In genomic region chr9:37966443-37967271, GRCh38 we compare ENCODE assay signal across 1 cellular context.
TF ChIP-seq lines count a peak whose summit lies in the region.

No MANE protein-coding gene starts in this region.

TF ChIP-seq in HepG2, 621 proteins besides CTCF, POLR2A, EP300 and RAD21 (continued from another document and continues in another):
- TF ChIP-seq ZNF296 (CRISPR knock-in tag; conservative IDR thresholded peaks at IDR 0.05) (no peak), ZNF784 (CRISPR knock-in tag; IDR thresholded peaks at IDR 0.05; ENCODE audit: borderline replicate concordance) (no peak), TEAD3 (CRISPR knock-in tag; optimal IDR thresholded peaks at IDR 0.05; ENCODE audit: borderline replicate concordance) (no peak), FOXO4 (CRISPR knock-in tag; conservative IDR thresholded peaks at IDR 0.05) (no peak), MAF1 (CRISPR knock-in tag; IDR thresholded peaks at IDR 0.05; ENCODE audit: borderline replicate concordance) (no peak), ZHX1 (CRISPR knock-in tag; IDR thresholded peaks at IDR 0.05; ENCODE audit: low read depth) (no peak), ZNF343 (CRISPR knock-in tag; IDR thresholded peaks at IDR 0.05) (no peak), HNRNPL (IDR thresholded peaks at IDR 0.05; ENCODE audit: low read depth, low read length) (no peak), ZGPAT (CRISPR knock-in tag; IDR thresholded peaks at IDR 0.05) (0 out of 2 replicates have a peak, but pooled peaks have one; percentile 25), ZNF766 (CRISPR knock-in tag; IDR thresholded peaks at IDR 0.05; ENCODE audit: borderline replicate concordance) (no peak), XRCC5 (optimal IDR thresholded peaks at IDR 0.05; ENCODE audit: low read length) (peak; percentile 56), ZNF773 (CRISPR knock-in tag; IDR thresholded peaks at IDR 0.05; ENCODE audit: borderline replicate concordance) (no peak), ZNF639 (CRISPR knock-in tag; conservative IDR thresholded peaks at IDR 0.05) (no peak), ZNF839 (CRISPR knock-in tag; IDR thresholded peaks at IDR 0.05; ENCODE audit: borderline replicate concordance) (no peak), POLR2AphosphoS5 (IDR thresholded peaks at IDR 0.05; ENCODE audit: low read depth, low read length) (no peak), STAG1 (CRISPR knock-in tag; IDR thresholded peaks at IDR 0.05) (no peak), ZBTB4 (CRISPR knock-in tag; IDR thresholded peaks at IDR 0.05; ENCODE audit: borderline replicate concordance) (no peak), BCLAF1 (IDR thresholded peaks at IDR 0.05) (no peak), ETS1 (CRISPR knock-in tag; IDR thresholded peaks at IDR 0.05) (no peak), ZNF143 (CRISPR knock-in tag; IDR thresholded peaks at IDR 0.05) (peak; percentile 71), MED1 (CRISPR knock-in tag; IDR thresholded peaks at IDR 0.05) (peak; percentile 12; the same call in 1 of the 2 replicates), DMAP1 (CRISPR knock-in tag; IDR thresholded peaks at IDR 0.05) (no peak; the same call in 1 of the 2 replicates), DBP (CRISPR knock-in tag; IDR thresholded peaks at IDR 0.05; ENCODE audit: not compliant biosample characterization) (no peak), NRL (CRISPR knock-in tag; IDR thresholded peaks at IDR 0.05; ENCODE audit: borderline replicate concordance) (peak; percentile 31; the same call in 1 of the 2 replicates), UBTF (CRISPR knock-in tag; IDR thresholded peaks at IDR 0.05) (no peak), ZNF841 (CRISPR knock-in tag; IDR thresholded peaks at IDR 0.05; ENCODE audit: borderline replicate concordance) (no peak), SIX1 (CRISPR knock-in tag; IDR thresholded peaks at IDR 0.05; ENCODE audit: borderline replicate concordance) (no peak), EEA1 (CRISPR knock-in tag; IDR thresholded peaks at IDR 0.05; ENCODE audit: borderline replicate concordance) (no peak), PRPF4 (IDR thresholded peaks at IDR 0.05; ENCODE audit: low read depth, low read length, poor library complexity, severe bottlenecking) (no peak), RFXAP (CRISPR knock-in tag; IDR thresholded peaks at IDR 0.05; ENCODE audit: borderline replicate concordance) (no peak), MXI1 (IDR thresholded peaks at IDR 0.05; ENCODE audit: borderline replicate concordance, low read depth, low read length) (peak; percentile 55; the same call in 1 of the 3 replicates), ZNF878 (CRISPR knock-in tag; IDR thresholded peaks at IDR 0.05) (no peak), KMT2B (CRISPR knock-in tag; IDR thresholded peaks at IDR 0.05) (no peak), GLMP (CRISPR knock-in tag; IDR thresholded peaks at IDR 0.05; ENCODE audit: borderline replicate concordance) (no peak), MNT (IDR thresholded peaks at IDR 0.05) (0 out of 2 replicates have a peak, but pooled peaks have one; percentile 15)
